ENCODE assay signal across 25 cellular contexts in genomic region chr1:113029822-113030221, GRCh38.
"Had no signal": no experiment of that assay in that cellular context is flagged by ENCODE, and none has a peak within 500 bp of the region (broad histone marks: within the 10 kb centered on the region; RNA-seq: fewer than 3 reads in every experiment).

No MANE protein-coding gene starts in this region.

- H3K9me3 ChIP-seq: lower lobe of right lung, testis had no signal

- DNase-seq: activated CD4-positive, alpha-beta T cell treated with anti-CD3 and anti-CD28 coated beads for 1 hour; activated CD8-positive, alpha-beta memory T cell treated with anti-CD3 and anti-CD28 coated beads, Interleukin-2, amount 10 ng/mL, durations not matched to agents 7 days and 5 days; activated CD8-positive, alpha-beta T cell treated with anti-CD3 and anti-CD28 coated beads, Interleukin-2, amount 10 ng/mL, durations not matched to agents 7 days and 5 days; activated effector memory CD4-positive, alpha-beta T cell treated with Interleukin-2 at 50 U/mL for 16 hours; activated naive CD4-positive, alpha-beta T cell treated with Interleukin-2 at 50 U/mL for 16 hours; anterior cingulate cortex; dorsolateral prefrontal cortex; effector memory CD4-positive, alpha-beta T cell; glutamatergic neuron; hippocampal formation; left cardiac atrium; lower lobe of right lung; posterior cingulate gyrus; stimulated activated CD4-positive, alpha-beta T cell treated with anti-CD3 and anti-CD28 coated beads, Interleukin-12 subunit alpha, Interleukin-12 subunit beta, amount 100 ng/mL, for 4 hours; stimulated activated CD4-positive, alpha-beta T cell treated with anti-CD3 and anti-CD28 coated beads, Interleukin-4, amount 100 ng/mL, for 1 hour; stimulated activated naive CD8-positive, alpha-beta T cell treated with anti-CD3 and anti-CD28 coated beads, Interleukin-15, Interleukin-2, amounts not matched to agents 100 U/mL and 50 U/mL, for 24 hours; T-helper 2 cell; testis; trophoblast cell had no signal

- H3K36me3 ChIP-seq: lower lobe of right lung had no signal

- ATAC-seq: activated CD8-positive, alpha-beta memory T cell treated with anti-CD3 and anti-CD28 coated beads, Interleukin-2, amount 10 ng/mL, durations not matched to agents 7 days and 5 days; activated CD8-positive, alpha-beta T cell treated with anti-CD3 and anti-CD28 coated beads, Interleukin-2, amount 10 ng/mL, durations not matched to agents 7 days and 5 days; lower lobe of right lung; sciatic nerve; stimulated activated naive CD8-positive, alpha-beta T cell treated with anti-CD3 and anti-CD28 coated beads, Interleukin-15, Interleukin-2, amounts not matched to agents 100 U/mL and 50 U/mL, for 24 hours; WTC11 had no signal

- H3K27ac Mint-ChIP-seq: activated naive CD8-positive, alpha-beta T cell; nephron; WTC11 had no signal

- H3K4me3 ChIP-seq: coronary artery, dorsolateral prefrontal cortex, lower lobe of right lung, skin epidermis, testis had no signal

- H3K9me3 Mint-ChIP-seq: nephron, WTC11 had no signal

- H3K27me3 Mint-ChIP-seq: activated CD8-positive, alpha-beta memory T cell treated with anti-CD3 and anti-CD28 coated beads, Interleukin-2, amount 10 ng/mL, durations not matched to agents 7 days and 5 days; activated naive CD8-positive, alpha-beta T cell had no signal

- H3K4me3 Mint-ChIP-seq: activated CD8-positive, alpha-beta memory T cell treated with anti-CD3 and anti-CD28 coated beads, Interleukin-2, amount 10 ng/mL, durations not matched to agents 7 days and 5 days; activated CD8-positive, alpha-beta T cell treated with anti-CD3 and anti-CD28 coated beads, Interleukin-2, amount 10 ng/mL, durations not matched to agents 7 days and 5 days; activated naive CD8-positive, alpha-beta T cell; nephron; WTC11 had no signal

- H3K36me3 Mint-ChIP-seq: activated CD8-positive, alpha-beta memory T cell treated with anti-CD3 and anti-CD28 coated beads, Interleukin-2, amount 10 ng/mL, durations not matched to agents 7 days and 5 days; activated naive CD8-positive, alpha-beta T cell; WTC11 had no signal

- H3K4me1 ChIP-seq: lower lobe of right lung, testis had no signal

- H3K27me3 ChIP-seq: dorsolateral prefrontal cortex, testis had no signal

- H3K27ac ChIP-seq: coronary artery, dorsolateral prefrontal cortex, lower lobe of right lung, skin epidermis, testis had no signal
